In genomic region chr13:66159526-66159925, GRCh38 we compare ENCODE assay signal across 20 cellular contexts.
A peak's percentile ranks its signal among the peaks of the same experiment; 100 is the strongest.
DNase-seq lines count a peak whose midpoint lies in the region; ATAC-seq and TF ChIP-seq lines count a peak whose summit lies in the region.
"Had no signal": no experiment of that assay in that cellular context is flagged by ENCODE, and none has a peak within 500 bp of the region (broad histone marks: within the 10 kb centered on the region; RNA-seq: fewer than 3 reads in every experiment).

No MANE protein-coding gene starts in this region.

- peak overlapping the region; percentile 91 for H3K27ac Mint-ChIP-seq in mesothelial cell of epicardium
- H3K27ac Mint-ChIP-seq: activated CD8-positive, alpha-beta memory T cell treated with anti-CD3 and anti-CD28 coated beads, Interleukin-2, amount 10 ng/mL, durations not matched to agents 7 days and 5 days; activated naive CD4-positive, alpha-beta T cell treated with anti-CD3 and anti-CD28 coated beads, Interleukin-2, amount 10 ng/mL, durations not matched to agents 7 days and 5 days; naive thymus-derived CD4-positive, alpha-beta T cell had no signal

- H2AFZ ChIP-seq in HCT116 (ENCODE audit: low read depth, low read length, poor library complexity, severe bottlenecking): peak overlapping the region; percentile 27

- no peaks in the 10 kb centered on the region for H3K36me3 Mint-ChIP-seq in mesothelial cell of epicardium
- H3K36me3 Mint-ChIP-seq: activated CD8-positive, alpha-beta memory T cell treated with anti-CD3 and anti-CD28 coated beads, Interleukin-2, amount 10 ng/mL, durations not matched to agents 7 days and 5 days; activated naive CD4-positive, alpha-beta T cell treated with anti-CD3 and anti-CD28 coated beads, Interleukin-2, amount 10 ng/mL, durations not matched to agents 7 days and 5 days; naive thymus-derived CD4-positive, alpha-beta T cell had no signal

- no peak for DNase-seq in HCT116 (ENCODE audit: low read depth, low spot score)
- no peak for DNase-seq in mesothelial cell of epicardium (ENCODE audit: low spot score in 2 of 2, unreplicated experiment in 2 of 2)
- DNase-seq in ovary: no peak
- DNase-seq in tibial artery: no peak
- no peak for DNase-seq in AG08396 (ENCODE audit: low spot score)
- DNase-seq in globus pallidus (ENCODE audit: low spot score): no peak
- DNase-seq: activated CD8-positive, alpha-beta memory T cell treated with anti-CD3 and anti-CD28 coated beads, Interleukin-2, amount 10 ng/mL, durations not matched to agents 7 days and 5 days; activated naive CD4-positive, alpha-beta T cell treated with anti-CD3 and anti-CD28 coated beads, Interleukin-2, amount 10 ng/mL, durations not matched to agents 7 days and 5 days; DMS 273 treated with DMSO at 0.1 percent for 48 hours; heart left ventricle; left cardiac atrium; naive thymus-derived CD4-positive, alpha-beta T cell; NCI-H2081 treated with DMSO at 0.1 percent for 48 hours; SJCRH30; stimulated activated CD4-positive, alpha-beta T cell treated with anti-CD3 and anti-CD28 coated beads, Interleukin-4, amount 100 ng/mL, for 24 hours; stimulated activated naive CD4-positive, alpha-beta T cell treated with Interleukin-2 at 50 U/mL for 16 hours; WERI-Rb-1 had no signal

- peaks cover 3% of the 10 kb centered on the region for H3K9me3 Mint-ChIP-seq in mesothelial cell of epicardium
- H3K9me3 Mint-ChIP-seq: activated naive CD4-positive, alpha-beta T cell treated with anti-CD3 and anti-CD28 coated beads, Interleukin-2, amount 10 ng/mL, durations not matched to agents 7 days and 5 days had no signal

- H3K79me2 ChIP-seq in HCT116 (ENCODE audit: insufficient read depth, low read length): no peaks in the 10 kb centered on the region

- H3K9ac ChIP-seq in HCT116 (ENCODE audit: low read length): no peak overlapping the region

- TF ChIP-seq RAD21 in HCT116 (IDR thresholded peaks at IDR 0.05; ENCODE audit: low read depth): no peak

- RAD21 ChIA-PET in HCT116 (lab: Charles Lee; ENCODE audit: low non-redundant PET in 1 of 2, low total read pairs in 2 of 2, uncharacterized antibody in 2 of 2, unreplicated experiment in 2 of 2): no interaction called here

- H3K27me3 Mint-ChIP-seq in mesothelial cell of epicardium (ENCODE audit: low read depth): no peaks in the 10 kb centered on the region
- H3K27me3 Mint-ChIP-seq: activated CD8-positive, alpha-beta memory T cell treated with anti-CD3 and anti-CD28 coated beads, Interleukin-2, amount 10 ng/mL, durations not matched to agents 7 days and 5 days; activated naive CD4-positive, alpha-beta T cell treated with anti-CD3 and anti-CD28 coated beads, Interleukin-2, amount 10 ng/mL, durations not matched to agents 7 days and 5 days; naive thymus-derived CD4-positive, alpha-beta T cell had no signal

- H3K4me2 ChIP-seq in HCT116 (ENCODE audit: low read length): no peak overlapping the region

- H3K4me1 Mint-ChIP-seq in mesothelial cell of epicardium: peaks cover 21% of the 10 kb centered on the region
- H3K4me1 Mint-ChIP-seq: activated CD8-positive, alpha-beta memory T cell treated with anti-CD3 and anti-CD28 coated beads, Interleukin-2, amount 10 ng/mL, durations not matched to agents 7 days and 5 days; activated naive CD4-positive, alpha-beta T cell treated with anti-CD3 and anti-CD28 coated beads, Interleukin-2, amount 10 ng/mL, durations not matched to agents 7 days and 5 days had no signal

- TF ChIP-seq CTCF in HCT116 (IDR thresholded peaks at IDR 0.05 in 2 of 3, conservative IDR thresholded peaks at IDR 0.05 in 1 of 3; ENCODE audit: borderline replicate concordance in 1 of 3, insufficient read depth in 1 of 3, low read depth in 2 of 3, low read length in 2 of 3) (no peak), mesothelial cell of epicardium (IDR thresholded peaks at IDR 0.05; ENCODE audit: unreplicated experiment) (no peak), ovary (IDR thresholded peaks at IDR 0.05) (no peak), tibial artery (IDR thresholded peaks at IDR 0.05) (no peak)

- WGBS in ovary, 3 donors: 78 to 81% (median 79%) methylated on average over 6 of the region's 6 CpGs

- CTCF ChIA-PET in HCT116 (lab: Charles Lee): no interaction called here

- intact Hi-C loops in HCT116 (cut with micrococcal nuclease): no loop called here
- intact Hi-C loops in ovary (cut with DNase I): no loop called here
- intact Hi-C loops in tibial artery (cut with DNase I; ENCODE audit: low total_unique reads): no loop called here

- POLR2A ChIA-PET in HCT116 (lab: Charles Lee): no interaction called here

- no peaks in the 10 kb centered on the region; the same call in 1 of the 2 replicates for H4K20me1 ChIP-seq in HCT116 (ENCODE audit: insufficient read depth)

- TF ChIP-seq POLR2A in HCT116 (IDR thresholded peaks at IDR 0.05; ENCODE audit: borderline replicate concordance, extremely low read depth, insufficient read depth, insufficient read length): no peak
- TF ChIP-seq POLR2A in ovary (IDR thresholded peaks at IDR 0.05): no peak

- H3K27me3 ChIP-seq in HCT116 (ENCODE audit: insufficient read depth, low read length): no peaks in the 10 kb centered on the region
- H3K27me3 ChIP-seq in ovary: no peaks in the 10 kb centered on the region
- H3K27me3 ChIP-seq in tibial artery: no peaks in the 10 kb centered on the region
- H3K27me3 ChIP-seq: heart left ventricle, right atrium auricular region, SJCRH30 had no signal

- H3K36me3 ChIP-seq in HCT116 (ENCODE audit: control insufficient read depth in 1 of 2, insufficient read depth in 2 of 2, low read length in 2 of 2) (no peaks in the 10 kb centered on the region), ovary (no peaks in the 10 kb centered on the region), tibial artery (no peaks in the 10 kb centered on the region)
- H3K36me3 ChIP-seq: heart left ventricle, right atrium auricular region, SJCRH30, WERI-Rb-1 had no signal

- H3K4me1 ChIP-seq in HCT116 (ENCODE audit: control insufficient read depth in 1 of 2, insufficient read depth in 2 of 2, low read length in 2 of 2) (no peaks in the 10 kb centered on the region), ovary (ENCODE audit: insufficient read depth) (no peaks in the 10 kb centered on the region), tibial artery (no peaks in the 10 kb centered on the region)
- H3K4me1 ChIP-seq: heart left ventricle, right atrium auricular region, SJCRH30 had no signal

- peak; percentile 92 for ATAC-seq in GM18907 (IDR thresholded peaks at IDR 0.05; ENCODE audit: unreplicated experiment)
- ATAC-seq in HCT116: no peak
- ATAC-seq in HG03565 (IDR thresholded peaks at IDR 0.05; ENCODE audit: unreplicated experiment): peak; percentile 66
- ATAC-seq: activated CD8-positive, alpha-beta memory T cell treated with anti-CD3 and anti-CD28 coated beads, Interleukin-2, amount 10 ng/mL, durations not matched to agents 7 days and 5 days; heart left ventricle; left cardiac atrium; naive thymus-derived CD4-positive, alpha-beta T cell had no signal

- no peaks in the 10 kb centered on the region for H3K9me3 ChIP-seq in HCT116 (ENCODE audit: control insufficient read depth in 1 of 2, insufficient read depth in 1 of 2, low read depth in 1 of 2, low read length in 2 of 2)
- H3K9me3 ChIP-seq in ovary: no peaks in the 10 kb centered on the region
- no peaks in the 10 kb centered on the region for H3K9me3 ChIP-seq in tibial artery
- H3K9me3 ChIP-seq: right atrium auricular region, SJCRH30 had no signal

- TF ChIP-seq EP300 in ovary (IDR thresholded peaks at IDR 0.05): no peak

- H3K27ac ChIP-seq in HCT116 (ENCODE audit: low read depth, low read length): no peak overlapping the region
- H3K27ac ChIP-seq in ovary: no peak overlapping the region
- no peak overlapping the region for H3K27ac ChIP-seq in tibial artery
- H3K27ac ChIP-seq: heart left ventricle, right atrium auricular region, SJCRH30, WERI-Rb-1 had no signal

- H3K4me3 Mint-ChIP-seq in mesothelial cell of epicardium: peak overlapping the region; percentile 11
- H3K4me3 Mint-ChIP-seq: activated CD8-positive, alpha-beta memory T cell treated with anti-CD3 and anti-CD28 coated beads, Interleukin-2, amount 10 ng/mL, durations not matched to agents 7 days and 5 days; activated naive CD4-positive, alpha-beta T cell treated with anti-CD3 and anti-CD28 coated beads, Interleukin-2, amount 10 ng/mL, durations not matched to agents 7 days and 5 days; naive thymus-derived CD4-positive, alpha-beta T cell had no signal

- BruUV-seq in HCT116 (replicated peaks; lab: Mats Ljungman, UMichigan): no TSS peak

- H3K4me3 ChIP-seq in HCT116 (replicated peaks in 1 of 2; ENCODE audit: low read depth in 1 of 2, low read length in 2 of 2) (no peak overlapping the region), ovary (no peak overlapping the region), tibial artery (no peak overlapping the region)
- H3K4me3 ChIP-seq: heart left ventricle, right atrium auricular region, SJCRH30 had no signal

- no peaks in the 10 kb centered on the region for H3K9me2 ChIP-seq in HCT116 (ENCODE audit: insufficient read depth)

TF ChIP-seq in HCT116, 20 proteins besides CTCF, POLR2A, EP300 and RAD21 (continues in another document):
- TF ChIP-seq ELF1 (IDR thresholded peaks at IDR 0.05; ENCODE audit: borderline replicate concordance, low read depth): no peak
- TF ChIP-seq EZH2 (IDR thresholded peaks at IDR 0.05): no peak
- TF ChIP-seq POLR2AphosphoS5 (IDR thresholded peaks at IDR 0.05; ENCODE audit: low read depth, low read length): no peak
- TF ChIP-seq SRF (IDR thresholded peaks at IDR 0.05; ENCODE audit: low read depth): no peak
- TF ChIP-seq, protein P1, sequence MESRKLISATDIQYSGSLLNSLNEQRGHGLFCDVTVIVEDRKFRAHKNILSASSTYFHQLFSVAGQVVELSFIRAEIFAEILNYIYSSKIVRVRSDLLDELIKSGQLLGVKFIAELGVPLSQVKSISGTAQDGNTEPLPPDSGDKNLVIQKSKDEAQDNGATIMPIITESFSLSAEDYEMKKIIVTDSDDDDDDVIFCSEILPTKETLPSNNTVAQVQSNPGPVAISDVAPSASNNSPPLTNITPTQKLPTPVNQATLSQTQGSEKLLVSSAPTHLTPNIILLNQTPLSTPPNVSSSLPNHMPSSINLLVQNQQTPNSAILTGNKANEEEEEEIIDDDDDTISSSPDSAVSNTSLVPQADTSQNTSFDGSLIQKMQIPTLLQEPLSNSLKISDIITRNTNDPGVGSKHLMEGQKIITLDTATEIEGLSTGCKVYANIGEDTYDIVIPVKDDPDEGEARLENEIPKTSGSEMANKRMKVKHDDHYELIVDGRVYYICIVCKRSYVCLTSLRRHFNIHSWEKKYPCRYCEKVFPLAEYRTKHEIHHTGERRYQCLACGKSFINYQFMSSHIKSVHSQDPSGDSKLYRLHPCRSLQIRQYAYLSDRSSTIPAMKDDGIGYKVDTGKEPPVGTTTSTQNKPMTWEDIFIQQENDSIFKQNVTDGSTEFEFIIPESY (IDR thresholded peaks at IDR 0.05; ENCODE audit: extremely low read depth, insufficient replicate concordance, low read length): no peak
- no peak for TF ChIP-seq CBX3 (IDR thresholded peaks at IDR 0.05; ENCODE audit: low read depth)
- TF ChIP-seq MAX (IDR thresholded peaks at IDR 0.05): no peak
- TF ChIP-seq ZNF274 (IDR thresholded peaks at IDR 0.05; ENCODE audit: low read depth, low read length): no peak
- TF ChIP-seq SP1 (IDR thresholded peaks at IDR 0.05; ENCODE audit: low read depth): no peak
